27 cellular contexts compared by ENCODE assay signal in the genomic region with DNA sequence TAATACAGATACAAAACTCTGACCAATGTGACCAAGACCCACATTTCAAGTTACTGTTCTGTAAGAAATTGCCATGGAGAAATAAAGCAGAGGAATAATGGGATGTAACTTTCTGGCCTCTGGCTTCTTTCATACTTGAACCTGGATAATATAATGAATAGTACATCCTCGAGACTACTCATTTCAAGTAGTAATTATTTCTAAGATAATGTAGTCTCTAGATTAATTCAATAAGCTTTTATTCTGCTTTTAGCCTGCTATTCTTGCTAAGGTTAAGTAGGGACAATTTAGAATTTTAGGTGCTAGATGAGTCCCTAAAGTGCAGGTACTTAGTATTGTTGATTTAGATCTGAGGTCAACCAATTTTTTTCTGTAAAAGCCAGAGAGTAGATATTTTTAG.
"Had no signal": no experiment of that assay in that cellular context is flagged by ENCODE, and none has a peak within 500 bp of the region (broad histone marks: within the 10 kb centered on the region; RNA-seq: fewer than 3 reads in every experiment).

No MANE protein-coding gene starts in this region.

- H3K27me3 ChIP-seq: neural progenitor cell, ovary, right lobe of liver, sigmoid colon, stomach, thyroid gland, tibial nerve, upper lobe of left lung, vagina had no signal

- H3K9ac ChIP-seq: neural progenitor cell, parathyroid adenoma had no signal

- H3K4me1 ChIP-seq: neural progenitor cell, parathyroid adenoma, psoas muscle, right lobe of liver, sigmoid colon, stomach, thyroid gland, tibial nerve, upper lobe of left lung, vagina had no signal

- H3K4me2 ChIP-seq: neural progenitor cell had no signal

- H3K9me3 ChIP-seq: ovary, psoas muscle, right lobe of liver, sigmoid colon, stomach, thoracic aorta, thyroid gland, tibial nerve, upper lobe of left lung, vagina had no signal

- ATAC-seq: right cardiac atrium; right lobe of liver; stimulated activated effector memory CD8-positive, alpha-beta T cell treated with anti-CD3 and anti-CD28 coated beads, Interleukin-12 subunit alpha, Interleukin-12 subunit beta, amount 100 ng/mL, for 72 hours; stimulated activated naive B cell treated with anti-CD40 and anti-IgM and Interleukin-4, amounts not matched to agents 10 μg/mL and 1 μg/mL and 100 μg/mL, for 72 hours had no signal

- H3K27ac Mint-ChIP-seq: nephron; neural progenitor cell; progenitor cell of endocrine pancreas; stimulated activated effector memory CD8-positive, alpha-beta T cell treated with anti-CD3 and anti-CD28 coated beads, Interleukin-12 subunit alpha, Interleukin-12 subunit beta, amount 100 ng/mL, for 72 hours; stimulated activated naive B cell treated with anti-CD40 and anti-IgM and Interleukin-4, amounts not matched to agents 10 μg/mL and 1 μg/mL and 100 μg/mL, for 72 hours; stimulated activated naive CD8-positive, alpha-beta T cell treated with anti-CD3 and anti-CD28 coated beads, Interleukin-15, Interleukin-2, amounts not matched to agents 100 ng/mL and 50 ng/mL, for 24 hours had no signal

- H3K4me3 ChIP-seq: neural progenitor cell, ovary, psoas muscle, right lobe of liver, sigmoid colon, stomach, thoracic aorta, thyroid gland, tibial nerve, upper lobe of left lung, vagina had no signal

- H2AFZ ChIP-seq: neural progenitor cell, parathyroid adenoma had no signal

- H3K79me2 ChIP-seq: parathyroid adenoma had no signal

- H3K27ac ChIP-seq: neural progenitor cell, ovary, parathyroid adenoma, psoas muscle, right lobe of liver, sigmoid colon, stomach, thoracic aorta, thyroid gland, tibial nerve, upper lobe of left lung, vagina had no signal

- H3K36me3 ChIP-seq: neural progenitor cell, ovary, right lobe of liver, sigmoid colon, stomach, thoracic aorta, thyroid gland, tibial nerve, upper lobe of left lung, vagina had no signal

- DNase-seq: occipital lobe; ovary; posterior cingulate gyrus; psoas muscle; right cardiac atrium; right lobe of liver; sigmoid colon; small intestine; stimulated activated CD4-positive, alpha-beta T cell treated with anti-CD3 and anti-CD28 coated beads, Interleukin-15, amount 100 ng/mL, for 24 hours; stimulated activated CD4-positive, alpha-beta T cell treated with anti-CD3 and anti-CD28 coated beads, Interleukin-2, amount 100 ng/mL, for 24 hours; stimulated activated CD4-positive, alpha-beta T cell treated with anti-CD3 and anti-CD28 coated beads, Interleukin-2, amount 100 ng/mL, for 48 hours; stimulated activated CD4-positive, alpha-beta T cell treated with anti-CD3 and anti-CD28 coated beads, Interleukin-4, amount 100 ng/mL, for 24 hours; stimulated activated naive B cell treated with anti-CD40 and anti-IgM and Interleukin-4, amounts not matched to agents 10 μg/mL and 1 μg/mL and 100 μg/mL, for 72 hours; stimulated activated naive CD4-positive, alpha-beta T cell treated with Interleukin-2 at 50 U/mL for 16 hours; stomach; thyroid gland; trophoblast cell; upper lobe of left lung had no signal

- H3K4me3 Mint-ChIP-seq: nephron; neural progenitor cell; stimulated activated effector memory CD8-positive, alpha-beta T cell treated with anti-CD3 and anti-CD28 coated beads, Interleukin-12 subunit alpha, Interleukin-12 subunit beta, amount 100 ng/mL, for 72 hours; stimulated activated naive B cell treated with anti-CD40 and anti-IgM and Interleukin-4, amounts not matched to agents 10 μg/mL and 1 μg/mL and 100 μg/mL, for 72 hours; stimulated activated naive CD8-positive, alpha-beta T cell treated with anti-CD3 and anti-CD28 coated beads, Interleukin-15, Interleukin-2, amounts not matched to agents 100 ng/mL and 50 ng/mL, for 24 hours had no signal

- H3K9me3 Mint-ChIP-seq: nephron; neural progenitor cell; stimulated activated effector memory CD8-positive, alpha-beta T cell treated with anti-CD3 and anti-CD28 coated beads, Interleukin-12 subunit alpha, Interleukin-12 subunit beta, amount 100 ng/mL, for 72 hours; stimulated activated naive CD8-positive, alpha-beta T cell treated with anti-CD3 and anti-CD28 coated beads, Interleukin-15, Interleukin-2, amounts not matched to agents 100 ng/mL and 50 ng/mL, for 24 hours had no signal

- H3K4me1 Mint-ChIP-seq: nephron; neural progenitor cell; stimulated activated effector memory CD8-positive, alpha-beta T cell treated with anti-CD3 and anti-CD28 coated beads, Interleukin-12 subunit alpha, Interleukin-12 subunit beta, amount 100 ng/mL, for 72 hours; stimulated activated naive B cell treated with anti-CD40 and anti-IgM and Interleukin-4, amounts not matched to agents 10 μg/mL and 1 μg/mL and 100 μg/mL, for 72 hours had no signal

- H3K36me3 Mint-ChIP-seq: neural progenitor cell; stimulated activated effector memory CD8-positive, alpha-beta T cell treated with anti-CD3 and anti-CD28 coated beads, Interleukin-12 subunit alpha, Interleukin-12 subunit beta, amount 100 ng/mL, for 72 hours; stimulated activated naive B cell treated with anti-CD40 and anti-IgM and Interleukin-4, amounts not matched to agents 10 μg/mL and 1 μg/mL and 100 μg/mL, for 72 hours had no signal

- H3K27me3 Mint-ChIP-seq: progenitor cell of endocrine pancreas; stimulated activated naive B cell treated with anti-CD40 and anti-IgM and Interleukin-4, amounts not matched to agents 10 μg/mL and 1 μg/mL and 100 μg/mL, for 72 hours; stimulated activated naive CD8-positive, alpha-beta T cell treated with anti-CD3 and anti-CD28 coated beads, Interleukin-15, Interleukin-2, amounts not matched to agents 100 ng/mL and 50 ng/mL, for 24 hours had no signal
